ENCODE assay signal across 9 cellular contexts in the genomic region with DNA sequence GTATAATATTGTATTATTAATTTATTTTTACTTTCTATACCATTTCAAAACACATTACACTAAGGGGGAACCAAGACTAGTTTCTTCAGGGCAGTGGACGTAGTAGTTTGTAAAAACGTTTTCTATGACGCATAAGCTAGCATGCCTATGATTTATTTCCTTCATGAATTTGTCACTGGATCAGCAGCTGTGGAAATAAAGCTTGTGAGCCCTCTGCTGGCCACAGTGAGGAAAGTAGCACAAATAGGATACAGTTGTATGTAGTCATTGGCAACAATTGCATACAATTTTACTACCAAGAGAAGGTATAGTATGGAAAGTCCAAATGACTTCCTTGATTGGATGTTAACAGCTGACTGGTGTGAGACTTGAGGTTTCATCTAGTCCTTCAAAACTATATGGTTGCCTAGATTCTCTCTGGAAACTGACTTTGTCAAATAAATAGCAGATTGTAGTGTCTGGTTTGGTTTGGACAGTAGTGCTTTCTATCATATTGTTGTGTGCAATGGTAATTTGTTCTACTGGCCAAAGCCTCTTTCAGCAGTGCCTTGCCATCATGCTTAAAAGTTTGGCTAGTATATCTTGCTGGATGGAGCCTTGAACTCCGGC. TPM values are rescaled to one million over a fixed set of nuclear protein-coding genes. Genes with fewer than 3 reads are reported as not detected.
A peak's percentile ranks its signal among the peaks of the same experiment; 100 is the strongest.
DNase-seq lines count a peak whose midpoint lies in the region; ATAC-seq and TF ChIP-seq lines count a peak whose summit lies in the region.
"Had no signal": no experiment of that assay in that cellular context is flagged by ENCODE, and none has a peak within 500 bp of the region (broad histone marks: within the 10 kb centered on the region; RNA-seq: fewer than 3 reads in every experiment).

No MANE protein-coding gene starts in this region.

- in situ Hi-C loops in astrocyte of the cerebellum (cut with HindIII; ENCODE audit: low sequenced_read_pairs): no loop called here

- H3K4me3 ChIP-seq in astrocyte of the cerebellum (ENCODE audit: low read depth, low read length) (no peak overlapping the region), smooth muscle cell (no peak overlapping the region)
- H3K4me3 ChIP-seq: skin epidermis had no signal

- H3K9me3 Mint-ChIP-seq in T-cell: no peaks in the 10 kb centered on the region

- no peak overlapping the region for H3K4me2 ChIP-seq in smooth muscle cell

- no peak overlapping the region for H3K4me3 Mint-ChIP-seq in T-cell

- DNase-seq in Right ventricle myocardium inferior (ENCODE audit: missing footprints) (no peak), cardiac septum (ENCODE audit: low spot score) (no peak), NCI-H146 treated with DMSO at 0.1 percent for 48 hours (lab: John Stamatoyannopoulos, UW; ENCODE audit: unreplicated experiment) (peak; percentile 19), T-cell (peak in 30 of 34 experiments; percentile 4 to 54 (median 33)), astrocyte of the cerebellum (ENCODE audit: low read depth) (peak; percentile 76), hepatic stellate cell (ENCODE audit: low spot score) (peak; percentile 78), smooth muscle cell (lab: John Stamatoyannopoulos, UW; ENCODE audit: unreplicated experiment) (no peak)

- CTCF ChIA-PET in T-cell (lab: Charles Lee): interaction anchor here (0.5 to 3.1 kb wide), 7 partner anchors 212 to 330 kb away, joined by 3 to 21 read pairs (median 3); no protein-coding TSS in a partner anchor

- TF ChIP-seq CTCF in astrocyte of the cerebellum (IDR thresholded peaks at IDR 0.05; ENCODE audit: low read depth, low read length, missing control alignments) (peak; percentile 81), smooth muscle cell (IDR thresholded peaks at IDR 0.05; ENCODE audit: borderline replicate concordance, insufficient read depth, poor library complexity, severe bottlenecking) (peak; percentile 74)

- POLR2A ChIA-PET in T-cell (lab: Charles Lee): no interaction called here

- peaks cover 38% of the 10 kb centered on the region for H3K36me3 Mint-ChIP-seq in T-cell

- ATAC-seq in Right ventricle myocardium inferior (peak; percentile 79), T-cell (replicated peaks in 1 of 4) (peak; percentile 47 to 71 (median 63)), GM19452 (IDR thresholded peaks at IDR 0.05; ENCODE audit: unreplicated experiment) (no peak)

- no peaks in the 10 kb centered on the region for H3K4me1 Mint-ChIP-seq in T-cell

- H3K36me3 ChIP-seq in smooth muscle cell (ENCODE audit: low read depth): peaks cover 11% of the 10 kb centered on the region

- peaks cover 3% of the 10 kb centered on the region for H3F3A ChIP-seq in smooth muscle cell (ENCODE audit: low read depth)

- no peak overlapping the region for H3K27ac Mint-ChIP-seq in T-cell

- no peak overlapping the region for H3K9ac ChIP-seq in smooth muscle cell (ENCODE audit: low read depth)

- peaks cover 21% of the 10 kb centered on the region for H4K20me1 ChIP-seq in smooth muscle cell (ENCODE audit: low read depth)

- H3K4me1 ChIP-seq in smooth muscle cell (ENCODE audit: low read depth): no peaks in the 10 kb centered on the region

- intact Hi-C loops in Right ventricle myocardium inferior (cut with DNase I) (loop anchor here (1.0 kb wide), 2 partner anchors 218 to 331 kb away; no protein-coding TSS in a partner anchor), cardiac septum (cut with DNase I) (loop anchor here (2.0 to 10.0 kb wide), 2 partner anchors 219 to 335 kb away; no protein-coding TSS in a partner anchor)

- H2AFZ ChIP-seq in smooth muscle cell (ENCODE audit: low read depth): no peak overlapping the region

- H3K27ac ChIP-seq in smooth muscle cell (ENCODE audit: low read depth): no peak overlapping the region

- H3K9me3 ChIP-seq in smooth muscle cell (replicated peaks; ENCODE audit: low read depth): no peaks in the 10 kb centered on the region

- H3K27me3 Mint-ChIP-seq in T-cell: no peaks in the 10 kb centered on the region

- H3K79me2 ChIP-seq in smooth muscle cell (ENCODE audit: low read depth): no peaks in the 10 kb centered on the region

- no peaks in the 10 kb centered on the region for H3K27me3 ChIP-seq in smooth muscle cell (ENCODE audit: low read depth)

- WGBS in smooth muscle cell (ENCODE audit: low lambda C conversion rate): 41% methylated on average over 4 of the region's 4 CpGs

RNA-seq across cellular contexts. Expression of a gene that starts 24.3 kb away (rescaled TPM):
- 0.32 TPM for total RNA-seq in Right ventricle myocardium inferior
- 0.13 TPM for total RNA-seq in cardiac septum
- total RNA-seq in T-cell: under 1 TPM; 0.28 to 0.61 (median 0.44) TPM
- 0.04 TPM in 1 of 2 replicates, not detected in the other for total RNA-seq in smooth muscle cell
- polyA plus RNA-seq in smooth muscle cell: 0.03 and 0.05 TPM in 2 replicates

Comparison
In these comparisons a context has a peak if more than half of its experiments do, and no peak if none do; other contexts are left out.
1. DNase-seq: peak in NCI-H146 treated with DMSO at 0.1 percent for 48 hours (single experiment), T-cell (30 of 34), astrocyte of the cerebellum (single experiment) and hepatic stellate cell (single experiment); none in Right ventricle myocardium inferior (single experiment), cardiac septum (single experiment) and smooth muscle cell (single experiment).